In the genomic region with DNA sequence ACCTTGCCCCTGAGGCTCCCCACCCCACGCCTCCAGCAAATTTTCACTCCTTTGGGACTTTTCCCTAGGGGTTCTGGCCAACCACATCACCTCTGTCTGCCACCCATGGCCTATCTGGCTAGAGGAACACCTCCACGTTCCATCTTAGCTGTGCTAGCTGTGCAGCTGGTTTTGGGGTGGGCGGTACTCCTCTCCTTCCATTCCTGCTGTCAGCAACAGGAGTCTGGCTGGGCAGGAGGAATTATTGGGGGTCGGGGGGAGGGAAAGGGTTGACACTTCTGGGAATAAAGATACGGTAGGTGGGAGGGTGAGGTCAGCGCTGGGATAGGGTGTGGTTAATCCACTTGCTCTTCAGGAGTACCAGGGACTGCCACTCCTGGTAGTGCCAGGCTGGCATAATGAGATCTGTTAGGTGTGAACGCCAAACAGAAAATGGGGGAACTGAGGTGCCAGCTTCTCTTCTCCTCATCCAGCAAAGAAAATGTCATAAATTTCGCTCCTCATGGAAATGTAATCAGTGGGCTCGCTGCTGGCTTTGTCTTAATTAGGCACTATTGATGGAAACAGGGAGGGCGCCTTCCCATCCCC, we compare ENCODE assay signal across 1 cellular context.
TF ChIP-seq lines count a peak whose summit lies in the region.

No MANE protein-coding gene starts in this region.

TF ChIP-seq in IMR-90, 13 proteins besides CTCF, POLR2A, EP300 and RAD21 (continued from another document):
- TF ChIP-seq, protein P1, sequence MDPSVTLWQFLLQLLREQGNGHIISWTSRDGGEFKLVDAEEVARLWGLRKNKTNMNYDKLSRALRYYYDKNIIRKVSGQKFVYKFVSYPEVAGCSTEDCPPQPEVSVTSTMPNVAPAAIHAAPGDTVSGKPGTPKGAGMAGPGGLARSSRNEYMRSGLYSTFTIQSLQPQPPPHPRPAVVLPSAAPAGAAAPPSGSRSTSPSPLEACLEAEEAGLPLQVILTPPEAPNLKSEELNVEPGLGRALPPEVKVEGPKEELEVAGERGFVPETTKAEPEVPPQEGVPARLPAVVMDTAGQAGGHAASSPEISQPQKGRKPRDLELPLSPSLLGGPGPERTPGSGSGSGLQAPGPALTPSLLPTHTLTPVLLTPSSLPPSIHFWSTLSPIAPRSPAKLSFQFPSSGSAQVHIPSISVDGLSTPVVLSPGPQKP (IDR thresholded peaks at IDR 0.05; ENCODE audit: borderline replicate concordance, low read depth, low read length), result no peak
- TF ChIP-seq SMC3 (IDR thresholded peaks at IDR 0.05; ENCODE audit: low read depth, low read length) (no peak), FOS (IDR thresholded peaks at IDR 0.05; ENCODE audit: low read depth, low read length) (no peak), NFE2L2 (IDR thresholded peaks at IDR 0.05; ENCODE audit: low read depth, low read length) (no peak), MAZ (IDR thresholded peaks at IDR 0.05; ENCODE audit: borderline replicate concordance, low read depth, low read length) (no peak), RCOR1 (IDR thresholded peaks at IDR 0.05; ENCODE audit: insufficient replicate concordance, low read length) (no peak), BHLHE40 (IDR thresholded peaks at IDR 0.05; ENCODE audit: low read depth, low read length) (no peak), MXI1 (IDR thresholded peaks at IDR 0.05; ENCODE audit: borderline replicate concordance, low read depth, low read length) (no peak), RFX5 (IDR thresholded peaks at IDR 0.05; ENCODE audit: low read depth, low read length) (no peak)
TF ChIP-seq in IMR-90: peak in this region for 0.
